ENCODE assay signal across 9 cellular contexts in the genomic region with DNA sequence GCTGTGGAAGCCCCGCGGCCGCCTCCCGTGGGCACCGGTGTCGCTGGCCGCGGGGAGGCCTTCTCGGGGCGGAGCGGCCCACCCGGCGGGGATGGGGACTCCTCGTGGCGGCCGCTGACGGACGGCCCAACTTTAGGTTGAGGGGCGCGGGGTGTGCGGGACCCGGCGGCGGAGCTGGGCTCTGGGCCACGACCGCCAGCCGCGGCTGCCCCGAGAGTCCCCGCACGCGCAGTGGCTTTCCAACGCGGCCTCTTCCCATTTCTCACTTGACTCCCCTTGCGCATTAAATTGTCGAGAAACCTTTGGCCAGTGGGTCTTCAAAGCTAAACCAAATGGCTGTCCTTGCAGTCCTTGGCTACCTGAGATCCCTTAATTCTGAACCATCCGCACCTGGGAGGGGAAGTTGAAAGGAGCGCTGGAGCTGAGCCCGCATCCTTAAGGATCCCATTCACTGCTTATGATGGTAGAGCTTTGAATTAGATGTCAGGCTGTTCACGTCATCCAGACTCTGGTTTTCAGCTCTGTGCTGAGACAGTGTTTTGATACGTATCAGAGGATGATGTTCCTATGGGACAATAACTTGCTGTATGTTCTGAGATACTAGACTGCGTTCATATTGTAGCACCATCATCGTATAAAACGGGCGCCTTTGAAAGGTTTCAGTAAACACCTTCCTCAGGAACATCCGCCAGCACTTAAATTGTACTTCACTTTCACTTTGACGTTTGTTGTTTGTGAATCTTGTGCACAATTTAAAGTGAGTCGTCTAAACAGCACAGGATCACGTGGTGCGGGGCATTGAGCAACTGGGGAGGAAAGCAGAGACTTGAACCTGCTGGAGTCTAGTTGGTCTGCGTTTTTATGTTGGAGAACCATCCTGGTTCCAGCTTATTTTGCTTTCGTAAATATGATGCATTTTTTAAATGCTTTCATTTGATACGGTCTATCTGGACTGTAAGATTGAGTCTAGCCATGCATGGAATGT. TPM values are rescaled to one million over a fixed set of nuclear protein-coding genes. Genes with fewer than 3 reads are reported as not detected.
DNase-seq lines count a peak whose midpoint lies in the region; ATAC-seq and TF ChIP-seq lines count a peak whose summit lies in the region.
"Had no signal": no experiment of that assay in that cellular context is flagged by ENCODE, and none has a peak within 500 bp of the region (broad histone marks: within the 10 kb centered on the region; RNA-seq: fewer than 3 reads in every experiment).

No MANE protein-coding gene starts in this region.

- POLR2A ChIA-PET in activated CD8-positive, alpha-beta T cell treated with anti-CD3 and anti-CD28 coated beads, Interleukin-2, amount 10 ng/mL, durations not matched to agents 7 days and 5 days (lab: Charles Lee), result interaction anchor here (0.6 to 2.9 kb wide), 12 partner anchors 9 to 222 kb away, joined by 3 to 23 read pairs (median 4); a partner anchor contains a TSS

- no peak overlapping the region for H3K27ac ChIP-seq in DOHH2 (ENCODE audit: low read depth, low read length)

- 0 out of 2 replicates have a peak overlapping the region, but pooled peaks have one; percentile 6 for H3K4me3 ChIP-seq in DOHH2 (ENCODE audit: low read length)

- no peaks in the 10 kb centered on the region for H3K36me3 ChIP-seq in DOHH2 (ENCODE audit: control insufficient read depth, low read length)

- no peak for TF ChIP-seq CTCF in DOHH2 (IDR thresholded peaks at IDR 0.05; ENCODE audit: low read depth, low read length, poor library complexity, severe bottlenecking)

- no peaks in the 10 kb centered on the region for H4K20me1 ChIP-seq in DOHH2 (ENCODE audit: control insufficient read depth, insufficient read depth, low read depth, low read length)

- peaks cover 51% of the 10 kb centered on the region for H3K27me3 ChIP-seq in DOHH2 (ENCODE audit: control insufficient read depth, low read length)

- no peaks in the 10 kb centered on the region for H3K79me2 ChIP-seq in DOHH2 (ENCODE audit: control insufficient read depth, low read length)

- H3K4me2 ChIP-seq in DOHH2 (ENCODE audit: low read length), result peak overlapping the region; percentile 15; the same call in 1 of the 2 replicates

- DNase-seq in NCI-H146 treated with DMSO at 0.1 percent for 48 hours (lab: John Stamatoyannopoulos, UW; ENCODE audit: unreplicated experiment) (peak; percentile 43), medulla oblongata (ENCODE audit: extremely low spot score) (peak; percentile 92), NCI-H446 (lab: John Stamatoyannopoulos, UW) (no peak)
- peak; percentile 86 for DNase-seq in activated CD8-positive, alpha-beta T cell treated with anti-CD3 and anti-CD28 coated beads, Interleukin-2, amount 10 ng/mL, durations not matched to agents 7 days and 5 days
- DNase-seq in effector CD8-positive, alpha-beta T cell (lab: John Stamatoyannopoulos, UW), result peak; percentile 40
- peak; percentile 47 for DNase-seq in stimulated activated CD8-positive, alpha-beta memory T cell treated with anti-CD3 and anti-CD28 coated beads, Interleukin-12 subunit alpha, Interleukin-12 subunit beta, amount 100 ng/mL, for 1 hour (ENCODE audit: low read depth)

- H3K9me3 ChIP-seq in DOHH2 (ENCODE audit: control insufficient read depth, insufficient read depth, low read length), result no peaks in the 10 kb centered on the region

- H3K9me3 Mint-ChIP-seq in activated CD8-positive, alpha-beta T cell treated with anti-CD3 and anti-CD28 coated beads, Interleukin-2, amount 10 ng/mL, durations not matched to agents 7 days and 5 days (ENCODE audit: insufficient read depth), result no peaks in the 10 kb centered on the region

- H3K27me3 Mint-ChIP-seq in activated CD8-positive, alpha-beta T cell treated with anti-CD3 and anti-CD28 coated beads, Interleukin-2, amount 10 ng/mL, durations not matched to agents 7 days and 5 days (ENCODE audit: low read depth), result peaks cover 16% of the 10 kb centered on the region

- CTCF ChIA-PET in activated CD8-positive, alpha-beta T cell treated with anti-CD3 and anti-CD28 coated beads, Interleukin-2, amount 10 ng/mL, durations not matched to agents 7 days and 5 days (lab: Charles Lee), result interaction anchor here (0.8 to 5.2 kb wide), 4 partner anchors 14 to 157 kb away, joined by 3 to 35 read pairs (median 6); no protein-coding TSS in a partner anchor

- H3K4me1 ChIP-seq in DOHH2 (ENCODE audit: control insufficient read depth, low read length), result no peaks in the 10 kb centered on the region

- peaks cover 20% of the 10 kb centered on the region for H3K36me3 Mint-ChIP-seq in activated CD8-positive, alpha-beta T cell treated with anti-CD3 and anti-CD28 coated beads, Interleukin-2, amount 10 ng/mL, durations not matched to agents 7 days and 5 days (ENCODE audit: low read depth)

- no peaks in the 10 kb centered on the region for H3F3A ChIP-seq in DOHH2 (ENCODE audit: control insufficient read depth, insufficient read depth)

- peak overlapping the region; percentile 80 for H3K4me3 Mint-ChIP-seq in activated CD8-positive, alpha-beta T cell treated with anti-CD3 and anti-CD28 coated beads, Interleukin-2, amount 10 ng/mL, durations not matched to agents 7 days and 5 days

- peak overlapping the region; percentile 91 for H3K27ac Mint-ChIP-seq in activated CD8-positive, alpha-beta T cell treated with anti-CD3 and anti-CD28 coated beads, Interleukin-2, amount 10 ng/mL, durations not matched to agents 7 days and 5 days

- H3K9me2 ChIP-seq in DOHH2 (replicated peaks; ENCODE audit: control insufficient read depth, low read length), result no peaks in the 10 kb centered on the region

- peaks cover 49% of the 10 kb centered on the region for H3K4me1 Mint-ChIP-seq in activated CD8-positive, alpha-beta T cell treated with anti-CD3 and anti-CD28 coated beads, Interleukin-2, amount 10 ng/mL, durations not matched to agents 7 days and 5 days (ENCODE audit: low read depth)

- ATAC-seq in GM21786 (IDR thresholded peaks at IDR 0.05; ENCODE audit: unreplicated experiment), result peak; percentile 47
- peak; percentile 62 for ATAC-seq in activated CD8-positive, alpha-beta T cell treated with anti-CD3 and anti-CD28 coated beads, Interleukin-2, amount 10 ng/mL, durations not matched to agents 7 days and 5 days

RNA-seq across cellular contexts. Expression of a gene that starts 0.9 kb away (rescaled TPM):
- 10 to 100 TPM; 20.1 to 21.9 TPM for total RNA-seq in activated CD8-positive, alpha-beta T cell treated with anti-CD3 and anti-CD28 coated beads, Interleukin-2, amount 10 ng/mL, durations not matched to agents 7 days and 5 days

RNA-seq across cellular contexts. Expression of a gene that starts 41.8 kb away (rescaled TPM):
- not detected for total RNA-seq in activated CD8-positive, alpha-beta T cell treated with anti-CD3 and anti-CD28 coated beads, Interleukin-2, amount 10 ng/mL, durations not matched to agents 7 days and 5 days
- total RNA-seq: pulmonary artery endothelial cell had no signal

Comparison
In these comparisons a context has a peak if more than half of its experiments do, and no peak if none do; other contexts are left out.
1. DNase-seq: peak in NCI-H146 treated with DMSO at 0.1 percent for 48 hours (single experiment), activated CD8-positive, alpha-beta T cell treated with anti-CD3 and anti-CD28 coated beads, Interleukin-2, amount 10 ng/mL, durations not matched to agents 7 days and 5 days (single experiment), effector CD8-positive, alpha-beta T cell (single experiment), medulla oblongata (single experiment) and stimulated activated CD8-positive, alpha-beta memory T cell treated with anti-CD3 and anti-CD28 coated beads, Interleukin-12 subunit alpha, Interleukin-12 subunit beta, amount 100 ng/mL, for 1 hour (single experiment); none in NCI-H446 (0 of 2).